ENCODE assay signal across 17 cellular contexts in the genomic region with DNA sequence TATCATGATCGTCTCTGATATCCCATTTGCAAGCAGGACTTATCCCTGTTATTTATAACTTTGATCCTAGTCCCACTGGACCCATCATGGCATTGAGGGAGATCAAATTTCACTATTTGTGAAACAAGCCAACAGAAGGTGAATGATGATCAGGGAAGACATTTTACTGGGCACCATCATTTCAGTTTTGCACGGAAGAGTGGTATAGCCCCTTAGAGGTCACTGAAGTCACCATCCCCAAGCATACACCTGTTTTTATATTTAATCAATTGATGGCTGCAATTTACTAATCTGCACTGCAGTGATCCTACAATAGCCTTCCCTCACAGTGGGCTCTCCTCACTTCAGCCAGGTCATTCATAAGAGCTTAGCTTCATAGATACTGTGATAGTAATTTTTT.
DNase-seq lines count a peak whose midpoint lies in the region; ATAC-seq and TF ChIP-seq lines count a peak whose summit lies in the region.
"Had no signal": no experiment of that assay in that cellular context is flagged by ENCODE, and none has a peak within 500 bp of the region (broad histone marks: within the 10 kb centered on the region; RNA-seq: fewer than 3 reads in every experiment).

No MANE protein-coding gene starts in this region.

- H3K9me3 ChIP-seq in OCI-LY7 (ENCODE audit: low read length): no peaks in the 10 kb centered on the region

- intact Hi-C loops in OCI-LY7 (cut with micrococcal nuclease; ENCODE audit: unreplicated experiment): no loop called here

- no peak overlapping the region for H3K27ac ChIP-seq in OCI-LY7 (ENCODE audit: low read depth, low read length, poor library complexity, severe bottlenecking)
- H3K27ac ChIP-seq: GM23248 had no signal

- H2AFZ ChIP-seq in OCI-LY7 (ENCODE audit: low read length): no peak overlapping the region
- H2AFZ ChIP-seq: GM23248 had no signal

- H3K9me2 ChIP-seq in OCI-LY7 (ENCODE audit: insufficient read depth, low read length): no peaks in the 10 kb centered on the region

- POLR2A ChIA-PET in OCI-LY7 (lab: Charles Lee): interaction anchor here (1.3 kb wide), 1 partner anchor 12 kb away, joined by 4 read pairs; no protein-coding TSS in a partner anchor

- CTCF ChIA-PET in OCI-LY7 (lab: Charles Lee; ENCODE audit: unreplicated experiment): no interaction called here

- H3K4me1 ChIP-seq in OCI-LY7 (ENCODE audit: insufficient read depth, low read length, poor library complexity, severe bottlenecking): no peaks in the 10 kb centered on the region

- H3K4me2 ChIP-seq in OCI-LY7 (ENCODE audit: low read length): no peak overlapping the region

- no TSS peak for BruUV-seq in OCI-LY7 (replicated peaks; lab: Mats Ljungman, UMichigan)

- no peak overlapping the region for H3K4me3 ChIP-seq in OCI-LY7 (ENCODE audit: low read depth, low read length, poor library complexity, severe bottlenecking)
- H3K4me3 ChIP-seq: GM12878, GM23248 had no signal

- H3K36me3 ChIP-seq in OCI-LY7 (ENCODE audit: insufficient read depth, low read length): no peaks in the 10 kb centered on the region

- TF ChIP-seq CTCF in OCI-LY7 (conservative IDR thresholded peaks at IDR 0.05; ENCODE audit: low read length): no peak

- no peaks in the 10 kb centered on the region for H4K20me1 ChIP-seq in OCI-LY7 (ENCODE audit: insufficient read depth, low read length)

- H3K79me2 ChIP-seq in OCI-LY7 (ENCODE audit: insufficient read depth, low read depth, low read length): no peaks in the 10 kb centered on the region

- no peak for ATAC-seq in HG03175 (IDR thresholded peaks at IDR 0.05; ENCODE audit: unreplicated experiment)
- ATAC-seq: GM12878 had no signal

- DNase-seq in NCI-H748 (lab: John Stamatoyannopoulos, UW; ENCODE audit: unreplicated experiment) (peak; percentile 45), NCI-H748 treated with DMSO at 0.1 percent for 48 hours (lab: John Stamatoyannopoulos, UW) (no peak), NCI-H146 (lab: John Stamatoyannopoulos, UW) (peak; percentile 64), NCI-H69 (lab: John Stamatoyannopoulos, UW) (peak; percentile 13), OCI-LY7 (ENCODE audit: low spot score) (no peak)
- DNase-seq: C1 segment of cervical spinal cord; Calu3; CD4-positive, alpha-beta memory T cell; COR-L47; DMS79; EL; GDM1; GM23248; H7; HCEC 1CT had no signal

Comparison
In these comparisons a context has a peak if more than half of its experiments do, and no peak if none do; other contexts are left out.
1. DNase-seq: peak in NCI-H748 (single experiment), NCI-H146 (single experiment) and NCI-H69 (single experiment); none in NCI-H748 treated with DMSO at 0.1 percent for 48 hours (single experiment) and OCI-LY7 (single experiment).